ENCODE assay signal across 20 cellular contexts in genomic region chr16:49356728-49357488, GRCh38. TPM values are rescaled to one million over a fixed set of nuclear protein-coding genes. Genes with fewer than 3 reads are reported as not detected.
DNase-seq lines count a peak whose midpoint lies in the region; TF ChIP-seq lines count a peak whose summit lies in the region.
"Had no signal": no experiment of that assay in that cellular context is flagged by ENCODE, and none has a peak within 500 bp of the region (broad histone marks: within the 10 kb centered on the region; RNA-seq: fewer than 3 reads in every experiment).

No MANE protein-coding gene starts in this region.

- H2AFZ ChIP-seq in neural progenitor cell (replicated peaks), result no peak overlapping the region
- H2AFZ ChIP-seq: GM23248 had no signal

- H3K4me1 Mint-ChIP-seq in neural progenitor cell, result peaks cover 4% of the 10 kb centered on the region
- no peaks in the 10 kb centered on the region for H3K4me1 Mint-ChIP-seq in Calu3 (ENCODE audit: low read depth, unreplicated experiment)
- H3K4me1 Mint-ChIP-seq: CD8-positive, alpha-beta memory T cell; T-helper 17 cell had no signal

- H4K20me1 ChIP-seq in neural progenitor cell (ENCODE audit: low read depth), result no peaks in the 10 kb centered on the region
- H4K20me1 ChIP-seq: BLaER1 had no signal

- no peak overlapping the region for H3K9ac ChIP-seq in neural progenitor cell
- H3K9ac ChIP-seq: BLaER1, GM23248, KMS-11 had no signal

- no peaks in the 10 kb centered on the region for H3F3A ChIP-seq in neural progenitor cell (ENCODE audit: low read depth)

- no peak overlapping the region for H3K27ac Mint-ChIP-seq in neural progenitor cell
- H3K27ac Mint-ChIP-seq in Calu3 (ENCODE audit: unreplicated experiment), result no peak overlapping the region
- H3K27ac Mint-ChIP-seq: CD8-positive, alpha-beta memory T cell; T-helper 17 cell had no signal

- no peaks in the 10 kb centered on the region for H3K36me3 Mint-ChIP-seq in neural progenitor cell
- H3K36me3 Mint-ChIP-seq in Calu3 (ENCODE audit: insufficient read depth, unreplicated experiment), result no peaks in the 10 kb centered on the region
- H3K36me3 Mint-ChIP-seq: CD8-positive, alpha-beta memory T cell had no signal

- H3K4me1 ChIP-seq in Peyer's patch, result peaks cover 0 to 7% (median 2%) of the 10 kb centered on the region in 4 donors
- peaks cover 6% of the 10 kb centered on the region for H3K4me1 ChIP-seq in neural progenitor cell

- H3K27me3 ChIP-seq in Peyer's patch (no peaks in the 10 kb centered on the region), neural progenitor cell (no peaks in the 10 kb centered on the region)
- H3K27me3 ChIP-seq: BLaER1, MG63 had no signal

- TF ChIP-seq CTCF in Peyer's patch (IDR thresholded peaks at IDR 0.05) (no peak), neural progenitor cell (IDR thresholded peaks at IDR 0.05) (no peak), Calu3 (IDR thresholded peaks at IDR 0.05; ENCODE audit: unreplicated experiment) (no peak)

- DNase-seq in DMS 273 (lab: John Stamatoyannopoulos, UW; ENCODE audit: unreplicated experiment) (peak; percentile 40), DMS 273 treated with DMSO at 0.1 percent for 48 hours (lab: John Stamatoyannopoulos, UW) (no peak), LoVo (ENCODE audit: low spot score) (peak; percentile 3), Peyer's patch (peak in 2 of 3 donors; percentile 76 to 81), neural progenitor cell (ENCODE audit: low spot score) (no peak), cortex of kidney (lab: John Stamatoyannopoulos, UW) (no peak), Calu3 (no peak), medulla oblongata (ENCODE audit: extremely low spot score) (no peak)
- DNase-seq: CD8-positive, alpha-beta memory T cell; DMS153; GM23248; MG63; NCI-H1092 treated with DMSO at 0.1 percent for 48 hours; NCI-H2029 treated with DMSO at 0.1 percent for 48 hours; NCI-H774; SHP77 treated with DMSO at 0.1 percent for 48 hours; T-helper 17 cell had no signal

- no peaks in the 10 kb centered on the region for H3K79me2 ChIP-seq in neural progenitor cell (ENCODE audit: low read depth)

- BruUV-seq in Calu3 (replicated peaks; lab: Mats Ljungman, UMichigan), result no TSS peak

- H3K27ac ChIP-seq in Peyer's patch (peak overlapping the region in 2 of 4 donors; percentile 29 to 43), neural progenitor cell (no peak overlapping the region)
- H3K27ac ChIP-seq: 22Rv1, BLaER1, GM23248, KMS-11 had no signal

- no peak overlapping the region for H3K4me3 ChIP-seq in Peyer's patch
- H3K4me3 ChIP-seq in neural progenitor cell, result no peak overlapping the region
- H3K4me3 ChIP-seq: BLaER1, GM23248, MG63 had no signal

- TF ChIP-seq POLR2A in Peyer's patch (IDR thresholded peaks at IDR 0.05), result no peak

- H3K9me3 ChIP-seq in Peyer's patch (no peaks in the 10 kb centered on the region), neural progenitor cell (ENCODE audit: low read depth) (no peaks in the 10 kb centered on the region)
- H3K9me3 ChIP-seq: MG63 had no signal

- peak overlapping the region; percentile 35 for H3K4me2 ChIP-seq in neural progenitor cell
- H3K4me2 ChIP-seq: BLaER1, KMS-11 had no signal

- H3K36me3 ChIP-seq in Peyer's patch (no peaks in the 10 kb centered on the region), neural progenitor cell (no peaks in the 10 kb centered on the region)
- H3K36me3 ChIP-seq: BLaER1, MG63 had no signal

- intact Hi-C loops in Calu3 (cut with micrococcal nuclease; ENCODE audit: unreplicated experiment), result no loop called here

- CTCF ChIA-PET in Calu3 (lab: Charles Lee), result no interaction called here

- H3K9me3 Mint-ChIP-seq in neural progenitor cell (no peaks in the 10 kb centered on the region), Calu3 (ENCODE audit: low read depth, unreplicated experiment) (no peaks in the 10 kb centered on the region)

- H3K27me3 Mint-ChIP-seq in neural progenitor cell (ENCODE audit: insufficient read depth, low read depth), result peaks cover 9% of the 10 kb centered on the region
- H3K27me3 Mint-ChIP-seq in Calu3 (ENCODE audit: unreplicated experiment), result peaks cover 56% of the 10 kb centered on the region

- H3K4me3 Mint-ChIP-seq in neural progenitor cell (no peak overlapping the region), Calu3 (ENCODE audit: low read depth, unreplicated experiment) (no peak overlapping the region)
- H3K4me3 Mint-ChIP-seq: CD8-positive, alpha-beta memory T cell; T-helper 17 cell had no signal

RNA-seq across cellular contexts. Expression of gene C16orf78, which starts 16.7 kb away (rescaled TPM):
- total RNA-seq in Peyer's patch, result not detected
- total RNA-seq in neural progenitor cell (ENCODE audit: low replicate concordance), result not detected in 2 replicates
- total RNA-seq in Calu3 (2022), result not detected in 2 replicates
- total RNA-seq: CD8-positive, alpha-beta memory T cell; GM23248; T-helper 17 cell had no signal

Comparison
In these comparisons a context has a peak if more than half of its experiments do, and no peak if none do; other contexts are left out.
1. DNase-seq: peak in DMS 273 (single experiment), LoVo (single experiment) and Peyer's patch (2 of 3); none in DMS 273 treated with DMSO at 0.1 percent for 48 hours (single experiment), neural progenitor cell (single experiment), cortex of kidney (single experiment), Calu3 (single experiment) and medulla oblongata (single experiment).